In genomic region chr11:66638177-66639065, GRCh38 we compare ENCODE assay signal across 1 cellular context.
TF ChIP-seq lines count a peak whose summit lies in the region.

TSS of gene RBM4 (plus strand) at chr11:66638703. CDS start at chr11:66639712, 1,009 bp downstream.

TF ChIP-seq in K562, 482 proteins besides CTCF, POLR2A, EP300 and RAD21 (continued from another document and continues in another):
- TF ChIP-seq HES1 (IDR thresholded peaks at IDR 0.05; ENCODE audit: low read depth) (no peak), SREBF1 (IDR thresholded peaks at IDR 0.05; ENCODE audit: borderline replicate concordance, low read depth, low read length) (no peak), GABPB1 (CRISPR knock-in tag; IDR thresholded peaks at IDR 0.05) (0 out of 2 replicates have a peak, but pooled peaks have one; percentile 34), CREM (IDR thresholded peaks at IDR 0.05; ENCODE audit: low read depth) (peak; percentile 71), HEY1 (CRISPR knock-in tag; IDR thresholded peaks at IDR 0.05; ENCODE audit: borderline replicate concordance) (no peak), TSHZ1 (CRISPR knock-in tag; IDR thresholded peaks at IDR 0.05) (no peak), SPI1 (IDR thresholded peaks at IDR 0.05; ENCODE audit: borderline replicate concordance, low read depth, low read length) (no peak), ADNP (tag; IDR thresholded peaks at IDR 0.05) (no peak), NRF1 (conservative IDR thresholded peaks at IDR 0.05 in 1 of 2, IDR thresholded peaks at IDR 0.05 in 1 of 2) (peak in 1 of 2 experiments; percentile 36), CEBPB (tag; IDR thresholded peaks at IDR 0.05) (peak; percentile 83), FOXK2 (conservative IDR thresholded peaks at IDR 0.05 in 1 of 2, IDR thresholded peaks at IDR 0.05 in 1 of 2; ENCODE audit: low read depth in 2 of 2) (peak in 1 of 2 experiments; percentile 26; a peak in 1 of 4 replicates), MXD1 (CRISPR knock-in tag; IDR thresholded peaks at IDR 0.05; ENCODE audit: borderline replicate concordance, poor library complexity, severe bottlenecking) (peak; percentile 67), RUNX1 (IDR thresholded peaks at IDR 0.05; ENCODE audit: low read depth) (peak; percentile 58; the same call in 1 of the 2 replicates), PTRF (tag; IDR thresholded peaks at IDR 0.05) (no peak), XRCC5 (IDR thresholded peaks at IDR 0.05; ENCODE audit: low read depth, low read length) (no peak), KDM5B (IDR thresholded peaks at IDR 0.05; ENCODE audit: insufficient replicate concordance, low read depth, low read length) (peak; percentile 87), ID3 (CRISPR knock-in tag; IDR thresholded peaks at IDR 0.05) (no peak), ID3 (tag; IDR thresholded peaks at IDR 0.05) (peak; percentile 57; the same call in 1 of the 2 replicates), E2F4 (CRISPR knock-in tag; IDR thresholded peaks at IDR 0.05; ENCODE audit: low read depth) (0 out of 2 replicates have a peak, but pooled peaks have one; percentile 71), SMARCB1 (IDR thresholded peaks at IDR 0.05; ENCODE audit: insufficient read length, low read depth) (no peak), XRCC4 (IDR thresholded peaks at IDR 0.05; ENCODE audit: extremely low read depth, insufficient read depth, insufficient read length) (no peak), SMAD4 (CRISPR knock-in tag; conservative IDR thresholded peaks at IDR 0.05) (peak; percentile 63), ARHGAP35 (IDR thresholded peaks at IDR 0.05; ENCODE audit: partially characterized antibody) (no peak), FOXP1 (CRISPR knock-in tag; IDR thresholded peaks at IDR 0.05) (peak; percentile 37; the same call in 1 of the 2 replicates), ZBTB8A (IDR thresholded peaks at IDR 0.05; ENCODE audit: partially characterized antibody) (no peak), POLR2AphosphoS2 (IDR thresholded peaks at IDR 0.05; ENCODE audit: low read length) (peak; percentile 99), NELFE (IDR thresholded peaks at IDR 0.05; ENCODE audit: insufficient read depth, insufficient read length) (no peak), CEBPZ (IDR thresholded peaks at IDR 0.05; ENCODE audit: borderline replicate concordance, low read depth, low read length) (peak; percentile 69; the same call in 1 of the 2 replicates), STAT5A (IDR thresholded peaks at IDR 0.05; ENCODE audit: borderline replicate concordance, low read length) (no peak), MITF (IDR thresholded peaks at IDR 0.05) (no peak), PKNOX1 (IDR thresholded peaks at IDR 0.05) (peak; percentile 99), FUS (optimal IDR thresholded peaks at IDR 0.05; ENCODE audit: low read depth, low read length) (no peak), ZBTB34 (CRISPR knock-in tag; IDR thresholded peaks at IDR 0.05) (no peak), HLTF (IDR thresholded peaks at IDR 0.05) (peak; percentile 78), IFI16 (CRISPR knock-in tag; IDR thresholded peaks at IDR 0.05) (no peak), NFXL1 (CRISPR knock-in tag; IDR thresholded peaks at IDR 0.05) (no peak), GATA2 (CRISPR knock-in tag; IDR thresholded peaks at IDR 0.05) (no peak), ZNF512 (tag; IDR thresholded peaks at IDR 0.05) (no peak), U2AF2 (optimal IDR thresholded peaks at IDR 0.05; ENCODE audit: low read depth, low read length) (no peak), PTTG1 (tag; IDR thresholded peaks at IDR 0.05; ENCODE audit: low read depth) (no peak), ATF2 (CRISPR knock-in tag; IDR thresholded peaks at IDR 0.05) (no peak), PATZ1 (CRISPR knock-in tag; IDR thresholded peaks at IDR 0.05; ENCODE audit: borderline replicate concordance) (no peak), THRAP3 (IDR thresholded peaks at IDR 0.05; ENCODE audit: borderline replicate concordance) (no peak), ZNF551 (CRISPR knock-in tag; IDR thresholded peaks at IDR 0.05) (peak; percentile 36; the same call in 1 of the 2 replicates)
